In the genomic region with DNA sequence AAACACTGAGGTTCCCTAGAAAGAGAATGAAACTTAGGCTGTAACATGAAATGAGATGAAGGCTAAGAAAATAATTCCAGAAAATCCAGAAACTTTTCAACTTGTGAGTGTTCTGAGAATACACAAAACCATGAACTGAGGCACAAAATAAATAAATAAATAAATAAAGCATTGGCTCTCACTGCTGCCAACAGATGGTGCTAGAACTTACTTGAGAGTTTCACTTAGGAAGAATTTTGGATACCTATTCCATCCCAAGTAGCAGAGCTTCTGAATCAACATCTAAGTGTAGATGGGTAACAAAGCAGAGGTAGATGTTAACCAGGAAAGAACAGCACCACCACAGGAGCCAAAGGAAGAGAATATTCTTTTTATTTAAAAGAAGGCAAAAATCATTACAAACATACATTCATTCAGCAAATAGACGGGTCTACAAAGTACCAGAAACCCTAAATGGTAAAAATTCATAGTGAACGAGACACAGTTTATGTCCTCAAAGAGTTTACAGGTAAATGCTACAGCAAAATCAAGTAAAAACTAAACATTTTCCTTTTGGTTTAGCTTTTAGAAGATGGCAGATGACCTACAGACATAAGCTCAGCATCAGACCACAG, we compare ENCODE assay signal across 1 cellular context.
TF ChIP-seq lines count a peak whose summit lies in the region.

No MANE protein-coding gene starts in this region.

TF ChIP-seq in GM23338, 12 proteins besides CTCF, POLR2A, EP300 and RAD21 (continued from another document):
- TF ChIP-seq, protein P1, sequence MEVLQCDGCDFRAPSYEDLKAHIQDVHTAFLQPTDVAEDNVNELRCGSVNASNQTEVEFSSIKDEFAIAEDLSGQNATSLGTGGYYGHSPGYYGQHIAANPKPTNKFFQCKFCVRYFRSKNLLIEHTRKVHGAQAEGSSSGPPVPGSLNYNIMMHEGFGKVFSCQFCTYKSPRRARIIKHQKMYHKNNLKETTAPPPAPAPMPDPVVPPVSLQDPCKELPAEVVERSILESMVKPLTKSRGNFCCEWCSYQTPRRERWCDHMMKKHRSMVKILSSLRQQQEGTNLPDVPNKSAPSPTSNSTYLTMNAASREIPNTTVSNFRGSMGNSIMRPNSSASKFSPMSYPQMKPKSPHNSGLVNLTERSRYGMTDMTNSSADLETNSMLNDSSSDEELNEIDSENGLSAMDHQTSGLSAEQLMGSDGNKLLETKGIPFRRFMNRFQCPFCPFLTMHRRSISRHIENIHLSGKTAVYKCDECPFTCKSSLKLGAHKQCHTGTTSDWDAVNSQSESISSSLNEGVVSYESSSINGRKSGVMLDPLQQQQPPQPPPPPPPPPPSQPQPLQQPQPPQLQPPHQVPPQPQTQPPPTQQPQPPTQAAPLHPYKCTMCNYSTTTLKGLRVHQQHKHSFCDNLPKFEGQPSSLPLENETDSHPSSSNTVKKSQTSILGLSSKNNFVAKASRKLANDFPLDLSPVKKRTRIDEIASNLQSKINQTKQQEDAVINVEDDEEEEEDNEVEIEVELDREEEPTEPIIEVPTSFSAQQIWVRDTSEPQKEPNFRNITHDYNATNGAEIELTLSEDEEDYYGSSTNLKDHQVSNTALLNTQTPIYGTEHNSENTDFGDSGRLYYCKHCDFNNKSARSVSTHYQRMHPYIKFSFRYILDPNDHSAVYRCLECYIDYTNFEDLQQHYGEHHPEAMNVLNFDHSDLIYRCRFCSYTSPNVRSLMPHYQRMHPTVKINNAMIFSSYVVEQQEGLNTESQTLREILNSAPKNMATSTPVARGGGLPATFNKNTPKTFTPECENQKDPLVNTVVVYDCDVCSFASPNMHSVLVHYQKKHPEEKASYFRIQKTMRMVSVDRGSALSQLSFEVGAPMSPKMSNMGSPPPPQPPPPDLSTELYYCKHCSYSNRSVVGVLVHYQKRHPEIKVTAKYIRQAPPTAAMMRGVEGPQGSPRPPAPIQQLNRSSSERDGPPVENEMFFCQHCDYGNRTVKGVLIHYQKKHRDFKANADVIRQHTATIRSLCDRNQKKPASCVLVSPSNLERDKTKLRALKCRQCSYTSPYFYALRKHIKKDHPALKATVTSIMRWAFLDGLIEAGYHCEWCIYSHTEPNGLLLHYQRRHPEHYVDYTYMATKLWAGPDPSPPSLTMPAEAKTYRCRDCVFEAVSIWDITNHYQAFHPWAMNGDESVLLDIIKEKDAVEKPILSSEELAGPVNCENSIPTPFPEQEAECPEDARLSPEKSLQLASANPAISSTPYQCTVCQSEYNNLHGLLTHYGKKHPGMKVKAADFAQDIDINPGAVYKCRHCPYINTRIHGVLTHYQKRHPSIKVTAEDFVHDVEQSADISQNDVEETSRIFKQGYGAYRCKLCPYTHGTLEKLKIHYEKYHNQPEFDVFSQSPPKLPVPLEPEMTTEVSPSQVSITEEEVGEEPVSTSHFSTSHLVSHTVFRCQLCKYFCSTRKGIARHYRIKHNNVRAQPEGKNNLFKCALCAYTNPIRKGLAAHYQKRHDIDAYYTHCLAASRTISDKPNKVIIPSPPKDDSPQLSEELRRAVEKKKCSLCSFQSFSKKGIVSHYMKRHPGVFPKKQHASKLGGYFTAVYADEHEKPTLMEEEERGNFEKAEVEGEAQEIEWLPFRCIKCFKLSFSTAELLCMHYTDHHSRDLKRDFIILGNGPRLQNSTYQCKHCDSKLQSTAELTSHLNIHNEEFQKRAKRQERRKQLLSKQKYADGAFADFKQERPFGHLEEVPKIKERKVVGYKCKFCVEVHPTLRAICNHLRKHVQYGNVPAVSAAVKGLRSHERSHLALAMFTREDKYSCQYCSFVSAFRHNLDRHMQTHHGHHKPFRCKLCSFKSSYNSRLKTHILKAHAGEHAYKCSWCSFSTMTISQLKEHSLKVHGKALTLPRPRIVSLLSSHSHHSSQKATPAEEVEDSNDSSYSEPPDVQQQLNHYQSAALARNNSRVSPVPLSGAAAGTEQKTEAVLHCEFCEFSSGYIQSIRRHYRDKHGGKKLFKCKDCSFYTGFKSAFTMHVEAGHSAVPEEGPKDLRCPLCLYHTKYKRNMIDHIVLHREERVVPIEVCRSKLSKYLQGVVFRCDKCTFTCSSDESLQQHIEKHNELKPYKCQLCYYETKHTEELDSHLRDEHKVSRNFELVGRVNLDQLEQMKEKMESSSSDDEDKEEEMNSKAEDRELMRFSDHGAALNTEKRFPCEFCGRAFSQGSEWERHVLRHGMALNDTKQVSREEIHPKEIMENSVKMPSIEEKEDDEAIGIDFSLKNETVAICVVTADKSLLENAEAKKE (CRISPR knock-in tag; IDR thresholded peaks at IDR 0.05), result no peak
- TF ChIP-seq CREB1 (CRISPR knock-in tag; IDR thresholded peaks at IDR 0.05; ENCODE audit: low read depth) (no peak), EZH2phosphoT487 (IDR thresholded peaks at IDR 0.05; ENCODE audit: unreplicated experiment) (no peak), STAT1 (IDR thresholded peaks at IDR 0.05; ENCODE audit: unreplicated experiment) (no peak)
- TF ChIP-seq, protein P2, sequence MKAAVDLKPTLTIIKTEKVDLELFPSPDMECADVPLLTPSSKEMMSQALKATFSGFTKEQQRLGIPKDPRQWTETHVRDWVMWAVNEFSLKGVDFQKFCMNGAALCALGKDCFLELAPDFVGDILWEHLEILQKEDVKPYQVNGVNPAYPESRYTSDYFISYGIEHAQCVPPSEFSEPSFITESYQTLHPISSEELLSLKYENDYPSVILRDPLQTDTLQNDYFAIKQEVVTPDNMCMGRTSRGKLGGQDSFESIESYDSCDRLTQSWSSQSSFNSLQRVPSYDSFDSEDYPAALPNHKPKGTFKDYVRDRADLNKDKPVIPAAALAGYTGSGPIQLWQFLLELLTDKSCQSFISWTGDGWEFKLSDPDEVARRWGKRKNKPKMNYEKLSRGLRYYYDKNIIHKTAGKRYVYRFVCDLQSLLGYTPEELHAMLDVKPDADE (IDR thresholded peaks at IDR 0.05), result no peak
